In genomic region chr6:20227350-20227749, GRCh38 we compare ENCODE assay signal across 7 cellular contexts. TPM values are rescaled to one million over a fixed set of nuclear protein-coding genes. Genes with fewer than 3 reads are reported as not detected.
"Had no signal": no experiment of that assay in that cellular context is flagged by ENCODE, and none has a peak within 500 bp of the region (broad histone marks: within the 10 kb centered on the region; RNA-seq: fewer than 3 reads in every experiment).

No MANE protein-coding gene starts in this region.

- H3K4me3 ChIP-seq: GM23338 had no signal

- H3K27ac ChIP-seq: HL-60 had no signal

- ATAC-seq: GM23338, HepG2 had no signal

- H3K4me2 ChIP-seq: GM23338 had no signal

- DNase-seq: H9, HCEC 1CT had no signal

- H2AFZ ChIP-seq: GM23338 had no signal

- FAIRE-seq: H1, H54, HepG2 had no signal

RNA-seq across cellular contexts. Expression of gene MBOAT1, which starts 15.1 kb away (rescaled TPM):
- total RNA-seq: HepG2 had no signal
- polyA plus RNA-seq: HepG2 had no signal
